ENCODE assay signal across 1 cellular context in the genomic region with DNA sequence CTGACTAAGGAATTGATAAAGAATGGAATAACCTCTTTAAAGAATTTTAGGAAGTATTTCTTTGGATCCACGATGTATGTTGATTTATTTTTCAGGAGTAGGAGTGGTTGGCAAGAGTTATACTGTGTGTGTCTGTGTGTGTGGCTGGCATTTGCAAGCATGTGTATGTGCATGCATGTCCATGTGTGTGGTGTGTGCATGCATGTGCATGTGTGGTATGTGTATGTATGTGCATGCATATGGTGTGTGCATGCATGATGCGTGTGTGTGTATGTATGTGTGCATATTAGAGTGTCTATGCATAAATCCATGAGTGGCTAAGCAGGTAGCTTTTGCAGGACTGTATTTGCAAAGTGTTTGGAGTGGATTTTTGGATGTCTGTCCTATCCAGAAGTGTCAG.
TF ChIP-seq lines count a peak whose summit lies in the region.

No MANE protein-coding gene starts in this region.

TF ChIP-seq in GM23338, 12 proteins besides CTCF, POLR2A, EP300 and RAD21 (continued from another document):
- TF ChIP-seq, protein P1, sequence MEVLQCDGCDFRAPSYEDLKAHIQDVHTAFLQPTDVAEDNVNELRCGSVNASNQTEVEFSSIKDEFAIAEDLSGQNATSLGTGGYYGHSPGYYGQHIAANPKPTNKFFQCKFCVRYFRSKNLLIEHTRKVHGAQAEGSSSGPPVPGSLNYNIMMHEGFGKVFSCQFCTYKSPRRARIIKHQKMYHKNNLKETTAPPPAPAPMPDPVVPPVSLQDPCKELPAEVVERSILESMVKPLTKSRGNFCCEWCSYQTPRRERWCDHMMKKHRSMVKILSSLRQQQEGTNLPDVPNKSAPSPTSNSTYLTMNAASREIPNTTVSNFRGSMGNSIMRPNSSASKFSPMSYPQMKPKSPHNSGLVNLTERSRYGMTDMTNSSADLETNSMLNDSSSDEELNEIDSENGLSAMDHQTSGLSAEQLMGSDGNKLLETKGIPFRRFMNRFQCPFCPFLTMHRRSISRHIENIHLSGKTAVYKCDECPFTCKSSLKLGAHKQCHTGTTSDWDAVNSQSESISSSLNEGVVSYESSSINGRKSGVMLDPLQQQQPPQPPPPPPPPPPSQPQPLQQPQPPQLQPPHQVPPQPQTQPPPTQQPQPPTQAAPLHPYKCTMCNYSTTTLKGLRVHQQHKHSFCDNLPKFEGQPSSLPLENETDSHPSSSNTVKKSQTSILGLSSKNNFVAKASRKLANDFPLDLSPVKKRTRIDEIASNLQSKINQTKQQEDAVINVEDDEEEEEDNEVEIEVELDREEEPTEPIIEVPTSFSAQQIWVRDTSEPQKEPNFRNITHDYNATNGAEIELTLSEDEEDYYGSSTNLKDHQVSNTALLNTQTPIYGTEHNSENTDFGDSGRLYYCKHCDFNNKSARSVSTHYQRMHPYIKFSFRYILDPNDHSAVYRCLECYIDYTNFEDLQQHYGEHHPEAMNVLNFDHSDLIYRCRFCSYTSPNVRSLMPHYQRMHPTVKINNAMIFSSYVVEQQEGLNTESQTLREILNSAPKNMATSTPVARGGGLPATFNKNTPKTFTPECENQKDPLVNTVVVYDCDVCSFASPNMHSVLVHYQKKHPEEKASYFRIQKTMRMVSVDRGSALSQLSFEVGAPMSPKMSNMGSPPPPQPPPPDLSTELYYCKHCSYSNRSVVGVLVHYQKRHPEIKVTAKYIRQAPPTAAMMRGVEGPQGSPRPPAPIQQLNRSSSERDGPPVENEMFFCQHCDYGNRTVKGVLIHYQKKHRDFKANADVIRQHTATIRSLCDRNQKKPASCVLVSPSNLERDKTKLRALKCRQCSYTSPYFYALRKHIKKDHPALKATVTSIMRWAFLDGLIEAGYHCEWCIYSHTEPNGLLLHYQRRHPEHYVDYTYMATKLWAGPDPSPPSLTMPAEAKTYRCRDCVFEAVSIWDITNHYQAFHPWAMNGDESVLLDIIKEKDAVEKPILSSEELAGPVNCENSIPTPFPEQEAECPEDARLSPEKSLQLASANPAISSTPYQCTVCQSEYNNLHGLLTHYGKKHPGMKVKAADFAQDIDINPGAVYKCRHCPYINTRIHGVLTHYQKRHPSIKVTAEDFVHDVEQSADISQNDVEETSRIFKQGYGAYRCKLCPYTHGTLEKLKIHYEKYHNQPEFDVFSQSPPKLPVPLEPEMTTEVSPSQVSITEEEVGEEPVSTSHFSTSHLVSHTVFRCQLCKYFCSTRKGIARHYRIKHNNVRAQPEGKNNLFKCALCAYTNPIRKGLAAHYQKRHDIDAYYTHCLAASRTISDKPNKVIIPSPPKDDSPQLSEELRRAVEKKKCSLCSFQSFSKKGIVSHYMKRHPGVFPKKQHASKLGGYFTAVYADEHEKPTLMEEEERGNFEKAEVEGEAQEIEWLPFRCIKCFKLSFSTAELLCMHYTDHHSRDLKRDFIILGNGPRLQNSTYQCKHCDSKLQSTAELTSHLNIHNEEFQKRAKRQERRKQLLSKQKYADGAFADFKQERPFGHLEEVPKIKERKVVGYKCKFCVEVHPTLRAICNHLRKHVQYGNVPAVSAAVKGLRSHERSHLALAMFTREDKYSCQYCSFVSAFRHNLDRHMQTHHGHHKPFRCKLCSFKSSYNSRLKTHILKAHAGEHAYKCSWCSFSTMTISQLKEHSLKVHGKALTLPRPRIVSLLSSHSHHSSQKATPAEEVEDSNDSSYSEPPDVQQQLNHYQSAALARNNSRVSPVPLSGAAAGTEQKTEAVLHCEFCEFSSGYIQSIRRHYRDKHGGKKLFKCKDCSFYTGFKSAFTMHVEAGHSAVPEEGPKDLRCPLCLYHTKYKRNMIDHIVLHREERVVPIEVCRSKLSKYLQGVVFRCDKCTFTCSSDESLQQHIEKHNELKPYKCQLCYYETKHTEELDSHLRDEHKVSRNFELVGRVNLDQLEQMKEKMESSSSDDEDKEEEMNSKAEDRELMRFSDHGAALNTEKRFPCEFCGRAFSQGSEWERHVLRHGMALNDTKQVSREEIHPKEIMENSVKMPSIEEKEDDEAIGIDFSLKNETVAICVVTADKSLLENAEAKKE (CRISPR knock-in tag; IDR thresholded peaks at IDR 0.05) = no peak
- TF ChIP-seq NANOG (IDR thresholded peaks at IDR 0.05; ENCODE audit: borderline replicate concordance) (no peak), CREB1 (CRISPR knock-in tag; IDR thresholded peaks at IDR 0.05; ENCODE audit: low read depth) (no peak), STAT1 (IDR thresholded peaks at IDR 0.05; ENCODE audit: unreplicated experiment) (no peak), ZNF114 (CRISPR knock-in tag; IDR thresholded peaks at IDR 0.05) (no peak)
- TF ChIP-seq, protein P2, sequence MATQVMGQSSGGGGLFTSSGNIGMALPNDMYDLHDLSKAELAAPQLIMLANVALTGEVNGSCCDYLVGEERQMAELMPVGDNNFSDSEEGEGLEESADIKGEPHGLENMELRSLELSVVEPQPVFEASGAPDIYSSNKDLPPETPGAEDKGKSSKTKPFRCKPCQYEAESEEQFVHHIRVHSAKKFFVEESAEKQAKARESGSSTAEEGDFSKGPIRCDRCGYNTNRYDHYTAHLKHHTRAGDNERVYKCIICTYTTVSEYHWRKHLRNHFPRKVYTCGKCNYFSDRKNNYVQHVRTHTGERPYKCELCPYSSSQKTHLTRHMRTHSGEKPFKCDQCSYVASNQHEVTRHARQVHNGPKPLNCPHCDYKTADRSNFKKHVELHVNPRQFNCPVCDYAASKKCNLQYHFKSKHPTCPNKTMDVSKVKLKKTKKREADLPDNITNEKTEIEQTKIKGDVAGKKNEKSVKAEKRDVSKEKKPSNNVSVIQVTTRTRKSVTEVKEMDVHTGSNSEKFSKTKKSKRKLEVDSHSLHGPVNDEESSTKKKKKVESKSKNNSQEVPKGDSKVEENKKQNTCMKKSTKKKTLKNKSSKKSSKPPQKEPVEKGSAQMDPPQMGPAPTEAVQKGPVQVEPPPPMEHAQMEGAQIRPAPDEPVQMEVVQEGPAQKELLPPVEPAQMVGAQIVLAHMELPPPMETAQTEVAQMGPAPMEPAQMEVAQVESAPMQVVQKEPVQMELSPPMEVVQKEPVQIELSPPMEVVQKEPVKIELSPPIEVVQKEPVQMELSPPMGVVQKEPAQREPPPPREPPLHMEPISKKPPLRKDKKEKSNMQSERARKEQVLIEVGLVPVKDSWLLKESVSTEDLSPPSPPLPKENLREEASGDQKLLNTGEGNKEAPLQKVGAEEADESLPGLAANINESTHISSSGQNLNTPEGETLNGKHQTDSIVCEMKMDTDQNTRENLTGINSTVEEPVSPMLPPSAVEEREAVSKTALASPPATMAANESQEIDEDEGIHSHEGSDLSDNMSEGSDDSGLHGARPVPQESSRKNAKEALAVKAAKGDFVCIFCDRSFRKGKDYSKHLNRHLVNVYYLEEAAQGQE (IDR thresholded peaks at IDR 0.05; ENCODE audit: unreplicated experiment) = no peak
TF ChIP-seq in GM23338: peak in this region for 0.
